ENCODE assay signal across 26 cellular contexts in the genomic region with DNA sequence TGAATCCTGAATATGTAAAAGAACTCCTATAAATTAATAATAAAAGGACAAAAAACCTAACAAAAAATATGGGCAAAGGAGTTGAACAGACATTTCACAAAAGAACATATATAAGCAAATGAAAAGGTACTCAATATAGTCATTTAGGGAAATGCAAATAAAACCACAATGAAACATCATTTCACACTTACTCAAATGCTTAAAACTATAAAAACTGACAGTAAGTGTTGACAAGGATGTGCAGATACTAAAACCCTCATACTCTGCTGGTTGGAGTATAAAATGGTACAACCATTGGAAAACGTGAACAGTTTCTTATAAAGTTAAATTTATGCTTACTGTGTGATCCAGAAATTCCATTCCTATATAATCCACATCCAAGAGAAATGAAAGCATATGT.
"Had no signal": no experiment of that assay in that cellular context is flagged by ENCODE, and none has a peak within 500 bp of the region (broad histone marks: within the 10 kb centered on the region; RNA-seq: fewer than 3 reads in every experiment).

No MANE protein-coding gene starts in this region.

- H3K4me1 ChIP-seq: gastrocnemius medialis, lower lobe of right lung, prostate gland, right atrium auricular region, suprapubic skin, transverse colon, vagina had no signal

- FAIRE-seq: keratinocyte had no signal

- H3K4me2 ChIP-seq: smooth muscle cell had no signal

- H3K4me3 ChIP-seq: gastrocnemius medialis, lower lobe of right lung, prostate gland, right atrium auricular region, smooth muscle cell, suprapubic skin, transverse colon, vagina had no signal

- H3K9me3 Mint-ChIP-seq: endodermal cell had no signal

- H3K27ac ChIP-seq: epithelial cell of prostate, gastrocnemius medialis, lower lobe of right lung, prostate gland, right atrium auricular region, suprapubic skin, transverse colon, vagina had no signal

- DNase-seq: effector CD8-positive, alpha-beta T cell; endodermal cell; foreskin fibroblast; gastrocnemius medialis; head of caudate nucleus; left ventricle myocardium superior; lower lobe of right lung; naive thymus-derived CD8-positive, alpha-beta T cell; nephron progenitor cell; nucleus accumbens; stimulated activated CD4-positive, alpha-beta T cell treated with anti-CD3 and anti-CD28 coated beads, Interleukin-12 subunit alpha, Interleukin-12 subunit beta, amount 100 ng/mL, for 4 hours; stimulated activated CD4-positive, alpha-beta T cell treated with anti-CD3 and anti-CD28 coated beads, Interleukin-1b, Interleukin-23, amount 100 ng/mL, for 48 hours; stimulated activated CD4-positive, alpha-beta T cell treated with anti-CD3 and anti-CD28 coated beads, Interleukin-4, amount 100 ng/mL, for 1 hour; transverse colon had no signal

- ATAC-seq: esophagus mucosa; gastrocnemius medialis; left ventricle myocardium superior; lower lobe of right lung; naive thymus-derived CD8-positive, alpha-beta T cell; sciatic nerve; stimulated activated memory B cell treated with anti-CD40 and anti-IgM and Interleukin-4, amounts not matched to agents 10 μg/mL and 1 μg/mL and 100 μg/mL, for 72 hours had no signal

- H3K9me3 ChIP-seq: gastrocnemius medialis, prostate gland, suprapubic skin, transverse colon, vagina had no signal

- H3K36me3 Mint-ChIP-seq: stimulated activated memory B cell treated with anti-CD40 and anti-IgM and Interleukin-4, amounts not matched to agents 10 μg/mL and 1 μg/mL and 100 μg/mL, for 72 hours had no signal

- H3K27me3 Mint-ChIP-seq: dendritic cell treated with granulocyte-macrophage colony-stimulating factor and Interleukin-4, amounts not matched to agents 40 ng/mL and 50 ng/mL, for 4 days had no signal

- H3K36me3 ChIP-seq: gastrocnemius medialis, lower lobe of right lung, prostate gland, right atrium auricular region, suprapubic skin, transverse colon, vagina had no signal

- H3K4me3 Mint-ChIP-seq: dendritic cell treated with granulocyte-macrophage colony-stimulating factor and Interleukin-4, amounts not matched to agents 40 ng/mL and 50 ng/mL, for 4 days; endodermal cell; naive thymus-derived CD8-positive, alpha-beta T cell; nephron progenitor cell; stimulated activated memory B cell treated with anti-CD40 and anti-IgM and Interleukin-4, amounts not matched to agents 10 μg/mL and 1 μg/mL and 100 μg/mL, for 72 hours; stimulated activated naive CD8-positive, alpha-beta T cell treated with anti-CD3 and anti-CD28 coated beads, Interleukin-15, Interleukin-2, amounts not matched to agents 100 ng/mL and 50 ng/mL, for 24 hours had no signal

- H3K4me1 Mint-ChIP-seq: endodermal cell; naive thymus-derived CD8-positive, alpha-beta T cell; nephron progenitor cell; stimulated activated memory B cell treated with anti-CD40 and anti-IgM and Interleukin-4, amounts not matched to agents 10 μg/mL and 1 μg/mL and 100 μg/mL, for 72 hours had no signal

- H3K27ac Mint-ChIP-seq: dendritic cell treated with granulocyte-macrophage colony-stimulating factor and Interleukin-4, amounts not matched to agents 40 ng/mL and 50 ng/mL, for 4 days; endodermal cell; naive thymus-derived CD8-positive, alpha-beta T cell; nephron progenitor cell; stimulated activated memory B cell treated with anti-CD40 and anti-IgM and Interleukin-4, amounts not matched to agents 10 μg/mL and 1 μg/mL and 100 μg/mL, for 72 hours; stimulated activated naive CD8-positive, alpha-beta T cell treated with anti-CD3 and anti-CD28 coated beads, Interleukin-15, Interleukin-2, amounts not matched to agents 100 ng/mL and 50 ng/mL, for 24 hours had no signal
